In the genomic region with DNA sequence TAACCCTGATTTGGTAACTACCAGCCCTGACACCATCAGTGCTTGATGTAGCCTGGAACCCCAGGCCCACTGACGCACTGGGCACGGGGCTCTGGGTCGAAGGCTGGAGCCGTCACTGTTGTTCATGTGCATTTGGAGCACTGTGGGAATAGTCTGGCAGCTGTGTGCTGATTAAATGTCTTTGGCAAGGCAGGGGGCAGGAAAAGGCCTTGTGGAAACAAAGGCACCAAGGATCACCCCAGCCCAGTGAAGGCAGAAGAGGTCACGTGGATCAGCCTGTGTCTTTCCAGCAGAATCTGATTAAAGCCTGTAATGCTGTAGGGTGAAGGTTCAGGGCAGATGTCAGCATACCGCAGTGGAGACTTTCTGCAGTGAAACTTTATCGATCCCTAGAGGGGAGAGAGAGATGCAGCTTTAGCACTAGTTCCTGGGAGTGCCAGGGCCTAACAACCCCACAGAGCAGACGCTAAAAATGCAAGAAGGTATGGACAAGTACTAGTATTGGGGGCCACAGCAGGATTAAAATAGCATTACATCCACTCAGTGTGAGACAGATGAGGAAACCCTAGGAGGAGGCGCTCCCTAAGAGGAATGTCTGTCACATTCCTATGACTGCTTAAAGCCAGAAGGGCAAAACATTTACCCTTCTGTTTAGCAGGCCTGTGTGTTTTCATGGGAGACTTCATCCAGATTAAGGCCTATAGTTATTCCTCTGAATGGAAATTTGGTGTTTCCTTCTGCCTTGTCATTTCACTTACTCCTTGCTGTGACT, we compare ENCODE assay signal across 17 cellular contexts. TPM values are rescaled to one million over a fixed set of nuclear protein-coding genes. Genes with fewer than 3 reads are reported as not detected.
DNase-seq lines count a peak whose midpoint lies in the region; ATAC-seq and TF ChIP-seq lines count a peak whose summit lies in the region.
"Had no signal": no experiment of that assay in that cellular context is flagged by ENCODE, and none has a peak within 500 bp of the region (broad histone marks: within the 10 kb centered on the region; RNA-seq: fewer than 3 reads in every experiment).

No MANE protein-coding gene starts in this region.

- ATAC-seq in HG03097 (IDR thresholded peaks at IDR 0.05; ENCODE audit: low FRiP score, unreplicated experiment), result no peak
- no peak for ATAC-seq in HG02623 (IDR thresholded peaks at IDR 0.05; ENCODE audit: unreplicated experiment)
- ATAC-seq: GM12878 had no signal

- H3K27ac ChIP-seq in HUES48 (ENCODE audit: low read depth, low read length) (peak overlapping the region; percentile 46), ectodermal cell (ENCODE audit: insufficient read depth, low read depth, low read length, poor library complexity, severe bottlenecking) (peak overlapping the region; percentile 88), mesodermal cell (ENCODE audit: low read depth, low read length, severe bottlenecking) (peak overlapping the region; percentile 68), colonic mucosa (no peak overlapping the region)
- H3K27ac ChIP-seq: Peyer's patch, prostate gland, uterus had no signal

- no peaks in the 10 kb centered on the region for H3K4me1 ChIP-seq in HUES48 (ENCODE audit: control insufficient read depth, insufficient read depth, low read length)
- H3K4me1 ChIP-seq in ectodermal cell (ENCODE audit: control insufficient read depth, insufficient read depth, low read length), result peaks cover 4% of the 10 kb centered on the region
- peaks cover 9% of the 10 kb centered on the region for H3K4me1 ChIP-seq in mesodermal cell (ENCODE audit: control insufficient read depth, insufficient read depth, low read length, poor library complexity, severe bottlenecking)
- H3K4me1 ChIP-seq in colonic mucosa, result no peaks in the 10 kb centered on the region
- H3K4me1 ChIP-seq: Peyer's patch, prostate gland, uterus had no signal

- no peak overlapping the region for H3K4me3 ChIP-seq in HUES48 (ENCODE audit: low read depth, low read length)
- H3K4me3 ChIP-seq in ectodermal cell (ENCODE audit: insufficient read depth, low read depth, low read length), result no peak overlapping the region
- no peak overlapping the region for H3K4me3 ChIP-seq in mesodermal cell (ENCODE audit: extremely low read depth, insufficient read depth, low read length, poor library complexity, severe bottlenecking)
- no peak overlapping the region for H3K4me3 ChIP-seq in colonic mucosa
- H3K4me3 ChIP-seq: GM12878, Peyer's patch, prostate gland, uterus had no signal

- DNase-seq in AG20443 (ENCODE audit: low spot score), result peak; percentile 17
- DNase-seq in colonic mucosa, result no peak
- DNase-seq in NAMALWA (ENCODE audit: low spot score), result no peak
- DNase-seq: activated CD4-positive, alpha-beta T cell treated with anti-CD3 and anti-CD28 coated beads for 48 hours; activated gamma-delta T cell; BE2C; erythroblast; NCI-H524; Peyer's patch; uterus had no signal

- H3K27me3 ChIP-seq in HUES48 (ENCODE audit: control insufficient read depth, insufficient read depth, low read length) (no peaks in the 10 kb centered on the region), ectodermal cell (ENCODE audit: control insufficient read depth, insufficient read depth, low read length, poor library complexity, severe bottlenecking) (no peaks in the 10 kb centered on the region), colonic mucosa (no peaks in the 10 kb centered on the region)
- H3K27me3 ChIP-seq: BE2C, Peyer's patch, uterus had no signal

- no peak for TF ChIP-seq CTCF in colonic mucosa (IDR thresholded peaks at IDR 0.05)

- WGBS in ectodermal cell, 2 experiments, result 90 to 93% methylated on average over 9 of the region's 9 CpGs
- WGBS in mesodermal cell (ENCODE audit: insufficient coverage in 2 of 2), 2 experiments, result 85 to 88% methylated on average over 9 of the region's 9 CpGs

- H3K9me3 ChIP-seq in HUES48 (ENCODE audit: control insufficient read depth, insufficient read depth, low read length) (no peaks in the 10 kb centered on the region), ectodermal cell (ENCODE audit: control insufficient read depth, low read length) (no peaks in the 10 kb centered on the region), mesodermal cell (ENCODE audit: control insufficient read depth, low read length) (no peaks in the 10 kb centered on the region), colonic mucosa (no peaks in the 10 kb centered on the region)
- H3K9me3 ChIP-seq: BE2C, Peyer's patch, prostate gland, uterus had no signal

- H3K9ac ChIP-seq in HUES48 (ENCODE audit: low read depth, low read length) (no peak overlapping the region), colonic mucosa (ENCODE audit: low read depth in 2 of 2, low read length in 2 of 2) (no peak overlapping the region)

- intact Hi-C loops in colonic mucosa (cut with DNase I), result no loop called here

- H3K36me3 ChIP-seq in HUES48 (ENCODE audit: control insufficient read depth, insufficient read depth, low read length) (peaks cover 91% of the 10 kb centered on the region), ectodermal cell (ENCODE audit: control insufficient read depth, insufficient read depth, low read length) (peaks cover 34% of the 10 kb centered on the region), mesodermal cell (ENCODE audit: control insufficient read depth, insufficient read depth, low read length) (peaks cover 92% of the 10 kb centered on the region), colonic mucosa (no peaks in the 10 kb centered on the region)
- H3K36me3 ChIP-seq: uterus had no signal

RNA-seq across cellular contexts. Expression of a gene that starts 9.7 kb away (rescaled TPM):
- polyA plus RNA-seq in ectodermal cell (2013, experiment 1 of 4), result 69.8 TPM
- polyA plus RNA-seq in ectodermal cell (2013, experiment 2 of 4), result 77.9 TPM
- polyA plus RNA-seq in ectodermal cell (2013, experiment 3 of 4), result 68.1 TPM
- 73.7 TPM for polyA plus RNA-seq in ectodermal cell (2013, experiment 4 of 4)
- 50.2 TPM for polyA plus RNA-seq in mesodermal cell (2013, experiment 1 of 2)
- polyA plus RNA-seq in mesodermal cell (2013, experiment 2 of 2), result 50.7 TPM
- 10 to 100 TPM; 29.0 to 31.6 TPM for total RNA-seq in colonic mucosa

RNA-seq across cellular contexts. Expression of a gene that starts 38.5 kb away (rescaled TPM):
- polyA plus RNA-seq in ectodermal cell (2013, experiment 1 of 4), result 97.1 TPM
- 90.2 TPM for polyA plus RNA-seq in ectodermal cell (2013, experiment 2 of 4)
- polyA plus RNA-seq in ectodermal cell (2013, experiment 3 of 4), result 61.9 TPM
- polyA plus RNA-seq in ectodermal cell (2013, experiment 4 of 4), result 70.7 TPM
- polyA plus RNA-seq in mesodermal cell (2013, experiment 1 of 2), result 46.2 TPM
- 36.0 TPM for polyA plus RNA-seq in mesodermal cell (2013, experiment 2 of 2)
- 100 to 1,000 TPM in 1 of 2 donors, 10 to 100 TPM in 1; 48.8 to 149 TPM for total RNA-seq in colonic mucosa

RNA-seq across cellular contexts. Expression of a gene that starts 38.6 kb away (rescaled TPM):
- polyA plus RNA-seq in ectodermal cell (2013, experiment 1 of 4), result 18.9 TPM
- 19.1 TPM for polyA plus RNA-seq in ectodermal cell (2013, experiment 2 of 4)
- 12.1 TPM for polyA plus RNA-seq in ectodermal cell (2013, experiment 3 of 4)
- 12.2 TPM for polyA plus RNA-seq in ectodermal cell (2013, experiment 4 of 4)
- polyA plus RNA-seq in mesodermal cell (2013, experiment 1 of 2), result 5.8 TPM
- 6.5 TPM for polyA plus RNA-seq in mesodermal cell (2013, experiment 2 of 2)
- total RNA-seq in colonic mucosa, result 10 to 100 TPM in 1 of 2 donors, 1 to 10 TPM in 1; 4.8 to 10.2 TPM

RNA-seq across cellular contexts. Expression of a gene that starts 48.5 kb away (rescaled TPM):
- polyA plus RNA-seq in ectodermal cell (2013, experiment 1 of 4), result 62.0 TPM
- polyA plus RNA-seq in ectodermal cell (2013, experiment 2 of 4), result 65.5 TPM
- 50.3 TPM for polyA plus RNA-seq in ectodermal cell (2013, experiment 3 of 4)
- polyA plus RNA-seq in ectodermal cell (2013, experiment 4 of 4), result 60.0 TPM
- 73.7 TPM for polyA plus RNA-seq in mesodermal cell (2013, experiment 1 of 2)
- 77.7 TPM for polyA plus RNA-seq in mesodermal cell (2013, experiment 2 of 2)
- total RNA-seq in colonic mucosa, result 10 to 100 TPM; 67.6 to 81.0 TPM
